Comparison of ENCODE assay signal across 8 cellular contexts in the genomic region with DNA sequence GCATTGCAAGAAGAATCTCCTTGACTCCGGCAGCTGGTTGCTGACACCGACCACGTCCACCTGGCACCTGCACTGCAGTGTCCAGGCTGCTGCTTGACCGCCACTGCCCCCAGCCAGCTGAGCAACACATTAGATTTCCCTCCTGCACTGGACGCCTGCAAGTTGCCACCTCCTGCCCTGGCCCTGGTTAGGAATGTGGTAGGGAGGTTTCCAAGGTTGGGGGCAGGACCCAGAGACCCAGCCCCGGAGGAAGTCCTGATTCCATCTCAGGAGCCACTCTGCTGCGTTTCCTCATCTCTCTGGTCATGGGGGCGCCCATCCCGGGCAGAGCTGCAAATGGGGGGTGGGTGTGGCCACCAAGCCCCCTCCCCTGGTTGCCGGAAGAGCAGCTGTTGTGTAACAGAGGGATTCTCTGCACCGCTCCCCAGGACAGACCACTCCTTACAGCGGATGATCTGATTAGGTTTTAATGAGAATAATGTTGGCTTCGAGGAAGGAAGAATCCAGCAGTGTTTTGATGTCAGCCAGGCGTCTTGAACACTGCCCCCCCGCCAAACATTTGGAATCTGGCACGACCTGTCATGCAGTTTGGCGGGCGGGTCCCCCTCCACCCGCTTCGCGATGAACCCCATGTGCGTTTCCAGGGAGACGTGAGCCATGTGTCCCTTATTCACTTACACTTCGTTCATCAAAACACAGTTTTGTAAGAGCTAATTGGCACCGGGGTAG.
DNase-seq lines count a peak whose midpoint lies in the region; ATAC-seq and TF ChIP-seq lines count a peak whose summit lies in the region.
"Not testable (repeated sequence)": the region's sequence is repeated elsewhere in the genome, so short reads cannot be mapped to it uniquely, and the experiment has no call there.

No MANE protein-coding gene starts in this region.

- peak overlapping the region; percentile 74 for H3K9ac ChIP-seq in adipocyte (ENCODE audit: low read length)

- not testable (repeated sequence) for H3K9me3 ChIP-seq in adipocyte (ENCODE audit: control insufficient read depth, low read length); transverse colon

- not testable (repeated sequence) for TF ChIP-seq EP300 in transverse colon (IDR thresholded peaks at IDR 0.05; ENCODE audit: low read depth)

- peak; percentile 65 for ATAC-seq in left ventricle myocardium superior

- TF ChIP-seq CTCF in BJ (IDR thresholded peaks at IDR 0.05; ENCODE audit: insufficient read depth, low read depth, low read length); transverse colon (IDR thresholded peaks at IDR 0.05): not testable (repeated sequence)

- not testable (repeated sequence) for H3K27me3 ChIP-seq in BJ (ENCODE audit: control insufficient read depth, insufficient read depth, low read length); adipocyte (replicated peaks; ENCODE audit: control insufficient read depth, insufficient read depth, low read length); transverse colon

- 55 to 66% methylated on average over 4 to 25 of the region's 25 CpGs for WGBS in transverse colon (ENCODE audit: low coverage in 1 of 2), 2 donors

- POLR2A ChIA-PET in BJ (lab: Charles Lee) = not testable (repeated sequence)

- intact Hi-C loops in left ventricle myocardium superior (cut with micrococcal nuclease); posterior vena cava (cut with DNase I); transverse colon (cut with DNase I; ENCODE audit: low total_unique reads): not testable (repeated sequence)

- H3K27ac ChIP-seq in transverse colon = peak overlapping the region; percentile 1 to 86 (median 82)

- in situ Hi-C loops in transverse colon (cut with MboI; ENCODE audit: low pct_ligation_motif_present in 1 of 4, low pct_unique_long_range_greater_than_20kb in 1 of 4, low sequenced_read_pairs in 3 of 4) = not testable (repeated sequence)

- not testable (repeated sequence) for TF ChIP-seq POLR2A in transverse colon (IDR thresholded peaks at IDR 0.05)

- H3K4me1 ChIP-seq in adipocyte (ENCODE audit: control insufficient read depth, insufficient read depth, low read length) = peaks cover 27% of the 10 kb centered on the region
- H3K4me1 ChIP-seq in transverse colon = peaks cover 5 to 22% (median 10%) of the 10 kb centered on the region in 4 donors

- CTCF ChIA-PET in BJ (lab: Yijun Ruan, JAX) = not testable (repeated sequence)

- H3K4me3 ChIP-seq in BJ (ENCODE audit: low read depth, low read length); adipocyte (ENCODE audit: low read length); transverse colon: not testable (repeated sequence)

- DNase-seq in BJ (ENCODE audit: low read depth) = peak; percentile 31
- DNase-seq in NCI-H748 (lab: John Stamatoyannopoulos, UW; ENCODE audit: unreplicated experiment) = peak; percentile 47
- DNase-seq in adipocyte (ENCODE audit: low read depth) = not testable (repeated sequence)
- DNase-seq in fibroblast of gingiva (ENCODE audit: low read depth) = peak; percentile 50
- DNase-seq in left ventricle myocardium superior = peak; percentile 66
- DNase-seq in medulla oblongata (ENCODE audit: extremely low spot score) = peak; percentile 33
- peak; percentile 89 for DNase-seq in posterior vena cava (ENCODE audit: low spot score)
- DNase-seq in transverse colon = peak; percentile 27

- H3K36me3 ChIP-seq in BJ (ENCODE audit: control insufficient read depth, insufficient read depth, low read length); adipocyte (ENCODE audit: control insufficient read depth, insufficient read depth, low read length, severe bottlenecking); transverse colon: not testable (repeated sequence)
